Comparison of ENCODE assay signal across 8 cellular contexts in genomic region chr4:55395218-55395528, GRCh38. TPM values are rescaled to one million over a fixed set of nuclear protein-coding genes. Genes with fewer than 3 reads are reported as not detected.
A peak's percentile ranks its signal among the peaks of the same experiment; 100 is the strongest.
DNase-seq lines count a peak whose midpoint lies in the region; ATAC-seq and TF ChIP-seq lines count a peak whose summit lies in the region.

No MANE protein-coding gene starts in this region.

- peaks cover 36% of the 10 kb centered on the region for H3K4me1 Mint-ChIP-seq in CD14-positive monocyte
- peaks cover 23% of the 10 kb centered on the region for H3K4me1 Mint-ChIP-seq in memory B cell

- H3K27me3 Mint-ChIP-seq in CD14-positive monocyte (ENCODE audit: low read depth in 3 of 3) (peaks cover 0 to 6% (median 0%) of the 10 kb centered on the region in 3 donors), memory B cell (no peaks in the 10 kb centered on the region)

- H3K9me3 Mint-ChIP-seq in CD14-positive monocyte (peaks cover 0 to 2% (median 0%) of the 10 kb centered on the region in 7 donors), memory B cell (no peaks in the 10 kb centered on the region)

- ATAC-seq in HG02588 (IDR thresholded peaks at IDR 0.05; ENCODE audit: unreplicated experiment) (peak; percentile 0), memory B cell (ENCODE audit: low read depth) (no peak), HG03442 (IDR thresholded peaks at IDR 0.05; ENCODE audit: unreplicated experiment) (no peak), HG03565 (IDR thresholded peaks at IDR 0.05; ENCODE audit: unreplicated experiment) (no peak)

- TF ChIP-seq CTCF in CD14-positive monocyte (IDR thresholded peaks at IDR 0.05), result peak; percentile 23

- peak overlapping the region; percentile 95 for H3K27ac ChIP-seq in angular gyrus (ENCODE audit: low read depth, low read length)

- H3K36me3 Mint-ChIP-seq in CD14-positive monocyte, result peaks cover 11 to 20% of the 10 kb centered on the region in 2 donors
- H3K36me3 Mint-ChIP-seq in memory B cell, result peaks cover 6% of the 10 kb centered on the region

- H3K27ac Mint-ChIP-seq in CD14-positive monocyte, result peak overlapping the region; percentile 97 to 100 (median 100)
- H3K27ac Mint-ChIP-seq in memory B cell, result peak overlapping the region; percentile 96

- peak overlapping the region; percentile 96 to 98 for H3K4me3 Mint-ChIP-seq in CD14-positive monocyte
- peak overlapping the region; percentile 94 for H3K4me3 Mint-ChIP-seq in memory B cell

- DNase-seq in CD14-positive monocyte (ENCODE audit: low spot score) (no peak), memory B cell (ENCODE audit: low spot score in 2 of 2) (no peak), HuH-7.5 (ENCODE audit: low spot score) (no peak), DMS114 treated with DMSO at 0.1 percent for 48 hours (lab: John Stamatoyannopoulos, UW; ENCODE audit: unreplicated experiment) (no peak)

- intact Hi-C loops in CD14-positive monocyte (cut with micrococcal nuclease), result loop anchor here (5.0 kb wide), 2 partner anchors 48 to 152 kb away; partner anchors contain the start of genes CLOCK (in 2 of the 2) and SRD5A3 (in 1 of the 2)

RNA-seq across cellular contexts. Expression of gene TMEM165, which starts 0.6 kb away (rescaled TPM):
- 10 to 100 TPM; 92.8 to 96.4 TPM for polyA plus RNA-seq in CD14-positive monocyte

RNA-seq across cellular contexts. Expression of gene SRD5A3, which starts 49.1 kb away (rescaled TPM):
- 10 to 100 TPM; 16.2 to 26.2 TPM for polyA plus RNA-seq in CD14-positive monocyte
